Comparison of ENCODE assay signal across 21 cellular contexts in genomic region chr2:133574620-133575019, GRCh38. TPM values are rescaled to one million over a fixed set of nuclear protein-coding genes. Genes with fewer than 3 reads are reported as not detected.
"Had no signal": no experiment of that assay in that cellular context is flagged by ENCODE, and none has a peak within 500 bp of the region (broad histone marks: within the 10 kb centered on the region; RNA-seq: fewer than 3 reads in every experiment).

No MANE protein-coding gene starts in this region.

- ATAC-seq: activated CD4-positive, CD25-positive, alpha-beta regulatory T cell treated with anti-CD3 and anti-CD28 coated beads, Interleukin-2, amount 50 U/mL, for 24 hours; effector memory CD8-positive, alpha-beta T cell; gastrocnemius medialis; stimulated activated naive CD8-positive, alpha-beta T cell treated with anti-CD3 and anti-CD28 coated beads, Interleukin-15, Interleukin-2, amounts not matched to agents 100 U/mL and 50 U/mL, for 24 hours; T-cell had no signal

- H3K27ac ChIP-seq: brain microvascular endothelial cell, esophagus squamous epithelium, gastrocnemius medialis, spleen, VCaP had no signal

- H3K9me3 ChIP-seq: esophagus squamous epithelium, gastrocnemius medialis, spleen had no signal

- H3K4me1 ChIP-seq: gastrocnemius medialis, spleen had no signal

- H3K36me3 ChIP-seq: brain microvascular endothelial cell, esophagus squamous epithelium, gastrocnemius medialis, spleen had no signal

- H3K4me3 ChIP-seq: esophagus squamous epithelium, gastrocnemius medialis, spleen had no signal

- DNase-seq: activated CD4-positive, alpha-beta memory T cell treated with anti-CD3 and anti-CD28 coated beads, Interleukin-2, amount 10 ng/mL, durations not matched to agents 7 days and 5 days; activated CD4-positive, alpha-beta T cell treated with anti-CD3 and anti-CD28 coated beads, Interleukin-2, amount 10 ng/mL, durations not matched to agents 24 days and 14 days; activated gamma-delta T cell; activated T-cell treated with anti-CD3 and anti-CD28 coated beads for 4 hours; anterior cingulate cortex; brain microvascular endothelial cell; caudate nucleus; effector memory CD8-positive, alpha-beta T cell; esophagus squamous epithelium; gastrocnemius medialis; hypothalamus; naive B cell; occipital lobe; retina; spleen; stimulated activated CD4-positive, alpha-beta T cell treated with anti-CD3 and anti-CD28 coated beads, Interleukin-4, amount 100 ng/mL, for 1 hour; stimulated activated naive CD8-positive, alpha-beta T cell treated with anti-CD3 and anti-CD28 coated beads, Interleukin-15, Interleukin-2, amounts not matched to agents 100 U/mL and 50 U/mL, for 24 hours; T-cell had no signal

- FAIRE-seq: islet of Langerhans had no signal

- H3K27me3 ChIP-seq: brain microvascular endothelial cell, esophagus squamous epithelium, gastrocnemius medialis, spleen had no signal

RNA-seq across cellular contexts. Expression of gene NCKAP5, which starts 6.4 kb away (rescaled TPM):
- total RNA-seq: activated CD4-positive, alpha-beta memory T cell treated with anti-CD3 and anti-CD28 coated beads, Interleukin-2, amount 10 ng/mL, durations not matched to agents 7 days and 5 days; activated CD4-positive, alpha-beta T cell treated with anti-CD3 and anti-CD28 coated beads, Interleukin-2, amount 10 ng/mL, durations not matched to agents 24 days and 14 days had no signal
